Comparison of ENCODE assay signal across 7 cellular contexts in genomic region chr1:74732071-74732946, GRCh38. TPM values are rescaled to one million over a fixed set of nuclear protein-coding genes. Genes with fewer than 3 reads are reported as not detected.
DNase-seq lines count a peak whose midpoint lies in the region; ATAC-seq and TF ChIP-seq lines count a peak whose summit lies in the region.
"Not testable (repeated sequence)": the region's sequence is repeated elsewhere in the genome, so short reads cannot be mapped to it uniquely, and the experiment has no call there.

No MANE protein-coding gene starts in this region.

- H3K4me3 Mint-ChIP-seq in chondrocyte (ENCODE audit: unreplicated experiment) = peak overlapping the region; percentile 78

- H3K27ac Mint-ChIP-seq in chondrocyte (ENCODE audit: unreplicated experiment) = not testable (repeated sequence)

- H3K27ac ChIP-seq in HEK293 (ENCODE audit: extremely low read depth, low read depth, low read length) = not testable (repeated sequence)
- peak overlapping the region; percentile 93 for H3K27ac ChIP-seq in rectal smooth muscle tissue (ENCODE audit: low read depth, low read length)

- TF ChIP-seq CTCF in HEK293 (tag by site-specific recombination; IDR thresholded peaks at IDR 0.05); WI38 (IDR thresholded peaks at IDR 0.05; ENCODE audit: low read depth, low read length); chondrocyte (IDR thresholded peaks at IDR 0.05): not testable (repeated sequence)

- ATAC-seq in GM18511 (IDR thresholded peaks at IDR 0.05; ENCODE audit: unreplicated experiment) = peak; percentile 17

- DNase-seq in HPDE6-E6E7 (ENCODE audit: extremely low spot score) (peak; percentile 14), iPS-NIHi7 (ENCODE audit: extremely low spot score) (peak; percentile 15)
- DNase-seq in chondrocyte (ENCODE audit: low spot score) = not testable (repeated sequence)

- H3K4me1 ChIP-seq in HEK293 (ENCODE audit: control insufficient read depth, insufficient read depth, low read length) = not testable (repeated sequence)
- peaks cover 27% of the 10 kb centered on the region for H3K4me1 ChIP-seq in rectal smooth muscle tissue (ENCODE audit: control insufficient read depth, insufficient read depth, low read length)

- H3K36me3 ChIP-seq in HEK293 (ENCODE audit: control insufficient read depth in 2 of 2, insufficient read depth in 1 of 2, low read length in 2 of 2); rectal smooth muscle tissue (ENCODE audit: control insufficient read depth, insufficient read depth, low read length): not testable (repeated sequence)

- CTCF ChIA-PET in HEK293 (lab: Yijun Ruan, JAX) = interaction anchor here (0.6 to 4.4 kb wide), 6 partner anchors 10 to 198 kb away, joined by 3 to 21 read pairs (median 4); no protein-coding TSS in a partner anchor

- H3K27me3 ChIP-seq in rectal smooth muscle tissue (ENCODE audit: control insufficient read depth, insufficient read depth, low read length) = not testable (repeated sequence)

- not testable (repeated sequence) for H3K27me3 Mint-ChIP-seq in chondrocyte (ENCODE audit: low read depth)

- POLR2A ChIA-PET in HEK293 (lab: Yijun Ruan, JAX) = interaction anchor here (0.6 kb wide), 1 partner anchor 641 kb away, joined by 6 read pairs; no protein-coding TSS in a partner anchor

- H3K9ac ChIP-seq in rectal smooth muscle tissue (ENCODE audit: low read length) = peak overlapping the region; percentile 28

- H3K36me3 Mint-ChIP-seq in chondrocyte (ENCODE audit: low read depth) = not testable (repeated sequence)

- H3K9me3 ChIP-seq in HEK293 (ENCODE audit: control insufficient read depth, insufficient read depth, low read depth, low read length) = not testable (repeated sequence)

- not testable (repeated sequence) for H3K4me1 Mint-ChIP-seq in chondrocyte (ENCODE audit: low read depth)

- not testable (repeated sequence) for H3K9me3 Mint-ChIP-seq in chondrocyte (ENCODE audit: low read depth)

- H3K4me3 ChIP-seq in HEK293 (ENCODE audit: low read depth, low read length) (peak overlapping the region; percentile 73), WI38 (ENCODE audit: low read depth, low read length) (peak overlapping the region; percentile 97), rectal smooth muscle tissue (ENCODE audit: low read length) (peak overlapping the region; percentile 98)

TF ChIP-seq in HEK293, 187 proteins besides CTCF, POLR2A, EP300 and RAD21:
- TF ChIP-seq MZF1 (tag by site-specific recombination; IDR thresholded peaks at IDR 0.05; ENCODE audit: borderline replicate concordance) = 0 out of 2 replicates have a peak, but pooled peaks have one; percentile 78

RNA-seq across cellular contexts. Expression of gene CRYZ, which starts 0.5 kb away (rescaled TPM):
- total RNA-seq in chondrocyte = 4.8 to 8.5 TPM (median 6.7 TPM) in 3 replicates

RNA-seq across cellular contexts. Expression of gene TYW3, which starts 0.6 kb away (rescaled TPM):
- 3.6 to 7.3 TPM (median 4.3 TPM) in 3 replicates for total RNA-seq in chondrocyte

RNA-seq across cellular contexts. Expression of gene ERICH3, which starts 58.7 kb away (rescaled TPM):
- total RNA-seq in chondrocyte = not detected in 3 replicates
